In the genomic region with DNA sequence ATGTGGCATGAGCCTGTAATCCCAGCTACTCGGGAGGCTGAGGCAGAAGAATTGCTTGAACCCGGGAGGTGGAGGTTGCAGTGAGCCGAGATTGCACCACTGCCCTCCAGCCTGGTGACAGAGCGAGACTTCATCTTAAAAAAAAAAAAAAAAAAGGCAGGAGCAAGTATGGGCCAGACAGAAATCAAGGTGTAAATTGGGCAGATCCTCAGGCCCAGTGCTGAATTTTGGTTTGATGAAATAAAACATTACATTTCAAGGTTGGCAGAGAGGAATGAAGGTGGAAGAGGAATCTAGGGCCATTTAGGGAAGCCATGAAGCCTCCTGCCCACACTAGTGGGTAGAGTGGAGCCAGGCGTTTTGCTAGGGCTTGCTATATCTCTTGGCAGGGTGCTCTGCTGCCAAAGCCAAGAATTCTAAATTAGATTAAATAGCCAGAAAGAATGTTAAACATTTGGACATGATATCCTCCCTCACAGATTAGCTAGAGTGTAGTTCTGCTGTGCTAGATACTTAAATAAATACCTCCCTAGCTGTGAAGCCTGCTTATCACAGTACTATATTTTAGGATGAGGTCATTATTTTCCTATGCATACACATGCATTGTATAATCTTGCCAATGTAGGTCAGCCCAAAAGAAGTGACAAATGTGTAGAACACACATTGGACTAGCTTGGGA, we compare ENCODE assay signal across 11 cellular contexts. TPM values are rescaled to one million over a fixed set of nuclear protein-coding genes. Genes with fewer than 3 reads are reported as not detected.
DNase-seq lines count a peak whose midpoint lies in the region; ATAC-seq, FAIRE-seq and TF ChIP-seq lines count a peak whose summit lies in the region.
"Had no signal": no experiment of that assay in that cellular context is flagged by ENCODE, and none has a peak within 500 bp of the region (broad histone marks: within the 10 kb centered on the region; RNA-seq: fewer than 3 reads in every experiment).

No MANE protein-coding gene starts in this region.

- POLR2A ChIA-PET in RWPE1 (lab: Yijun Ruan, JAX; ENCODE audit: low non-redundant PET) = no interaction called here
- POLR2A ChIA-PET in CD4-positive, alpha-beta T cell (lab: Charles Lee) = no interaction called here

- no peaks in the 10 kb centered on the region for H3K27me3 Mint-ChIP-seq in CD4-positive, alpha-beta T cell

- TF ChIP-seq CTCF in RWPE1 (conservative IDR thresholded peaks at IDR 0.05; ENCODE audit: low read depth) (no peak), spleen (IDR thresholded peaks at IDR 0.05 in 8 of 11, conservative IDR thresholded peaks at IDR 0.05 in 3 of 11) (no peak)
- no peak for TF ChIP-seq CTCF in CD4-positive, alpha-beta T cell (IDR thresholded peaks at IDR 0.05)

- 81 to 91% (median 87%) methylated on average over 5 of the region's 5 CpGs for WGBS in spleen, 5 donors

- TF ChIP-seq POLR2A in spleen (IDR thresholded peaks at IDR 0.05) = no peak

- no peaks in the 10 kb centered on the region for H3K9me3 ChIP-seq in spleen
- H3K9me3 ChIP-seq in CD4-positive, alpha-beta T cell (ENCODE audit: control insufficient read depth, low read length) = no peaks in the 10 kb centered on the region

- H3K36me3 Mint-ChIP-seq in CD4-positive, alpha-beta T cell (ENCODE audit: low read depth) = no peaks in the 10 kb centered on the region
- H3K36me3 Mint-ChIP-seq: memory B cell had no signal

- H3K27me3 ChIP-seq in spleen (replicated peaks in 1 of 7) = no peaks in the 10 kb centered on the region
- H3K27me3 ChIP-seq in CD4-positive, alpha-beta T cell (ENCODE audit: control insufficient read depth, insufficient read depth, low read length) = no peaks in the 10 kb centered on the region

- intact Hi-C loops in spleen (cut with DNase I; ENCODE audit: low total_unique reads) = no loop called here
- intact Hi-C loops in CD4-positive, alpha-beta T cell (cut with DNase I, micrococcal nuclease) = no loop called here

- H3K27ac ChIP-seq in RWPE1 (peak overlapping the region; percentile 58), spleen (peak overlapping the region in 2 of 8 donors; percentile 8 to 56)
- no peak overlapping the region for H3K27ac ChIP-seq in CD4-positive, alpha-beta T cell (ENCODE audit: low read depth, low read length)

- no peak overlapping the region for H3K4me3 ChIP-seq in spleen
- H3K4me3 ChIP-seq: smooth muscle cell had no signal

- ATAC-seq in HG03039 (IDR thresholded peaks at IDR 0.05; ENCODE audit: unreplicated experiment) = no peak
- ATAC-seq in CD4-positive, alpha-beta T cell (ENCODE audit: poor library complexity) = no peak

- H3K9me3 Mint-ChIP-seq in CD4-positive, alpha-beta T cell = no peaks in the 10 kb centered on the region
- H3K9me3 Mint-ChIP-seq: memory B cell had no signal

- H3K4me1 Mint-ChIP-seq in CD4-positive, alpha-beta T cell (ENCODE audit: low read depth) = peaks cover 26% of the 10 kb centered on the region

- peaks cover 2 to 35% (median 20%) of the 10 kb centered on the region in 6 donors for H3K4me1 ChIP-seq in spleen

- CTCF ChIA-PET in RWPE1 (lab: Yijun Ruan, JAX) = interaction anchor here (1.1 kb wide), 1 partner anchor 12 kb away, joined by 3 read pairs; no protein-coding TSS in a partner anchor
- CTCF ChIA-PET in CD4-positive, alpha-beta T cell (lab: Charles Lee) = no interaction called here

- DNase-seq in GM19239 (ENCODE audit: insufficient read length, low spot score) = no peak
- no peak for DNase-seq in RWPE1 (ENCODE audit: low spot score)
- DNase-seq in fibroblast of peridontal ligament (ENCODE audit: extremely low read depth) = peak; percentile 68
- DNase-seq in occipital lobe (lab: John Stamatoyannopoulos, UW) = peak; percentile 15
- DNase-seq in stimulated activated CD8-positive, alpha-beta memory T cell treated with anti-CD3 and anti-CD28 coated beads, Interleukin-4, amount 100 ng/mL, for 48 hours = no peak
- DNase-seq in spleen = no peak
- DNase-seq in CD4-positive, alpha-beta T cell = no peak

- peak; percentile 42 for FAIRE-seq in GM19239 (lab: Jason Lieb, UNC)
- FAIRE-seq: D721Med had no signal

- H3K36me3 ChIP-seq in spleen = no peaks in the 10 kb centered on the region

- no peak overlapping the region for H3K4me3 Mint-ChIP-seq in CD4-positive, alpha-beta T cell
- H3K4me3 Mint-ChIP-seq: memory B cell had no signal

- no peak overlapping the region for H3K27ac Mint-ChIP-seq in CD4-positive, alpha-beta T cell
- H3K27ac Mint-ChIP-seq: memory B cell had no signal

RNA-seq across cellular contexts. Expression of a gene that starts 16.6 kb away (rescaled TPM):
- total RNA-seq in occipital lobe (203 TPM), spleen (100 to 1,000 TPM; 128 to 276 (median 155) TPM)
- 10 to 100 TPM; 18.4 to 33.4 (median 25.6) TPM for polyA plus RNA-seq in spleen
- total RNA-seq in CD4-positive, alpha-beta T cell = 100 to 1,000 TPM; 138 to 144 TPM

Comparison
In these comparisons a context has a peak if more than half of its experiments do, and no peak if none do; other contexts are left out.
1. DNase-seq: peak in fibroblast of peridontal ligament (single experiment) and occipital lobe (single experiment); none in GM19239 (single experiment), RWPE1 (single experiment), stimulated activated CD8-positive, alpha-beta memory T cell treated with anti-CD3 and anti-CD28 coated beads, Interleukin-4, amount 100 ng/mL, for 48 hours (single experiment), spleen (single experiment) and CD4-positive, alpha-beta T cell (0 of 10).